In genomic region chr6:163904161-163904560, GRCh38 we compare ENCODE assay signal across 30 cellular contexts.
"Had no signal": no experiment of that assay in that cellular context is flagged by ENCODE, and none has a peak within 500 bp of the region (broad histone marks: within the 10 kb centered on the region; RNA-seq: fewer than 3 reads in every experiment).

No MANE protein-coding gene starts in this region.

- ATAC-seq: effector memory CD8-positive, alpha-beta T cell; gastroesophageal sphincter; left cardiac atrium; naive thymus-derived CD4-positive, alpha-beta T cell; right cardiac atrium; stimulated activated memory B cell treated with anti-CD40 and anti-IgM and Interleukin-4, amounts not matched to agents 10 μg/mL and 1 μg/mL and 100 μg/mL, for 72 hours; stimulated activated naive CD8-positive, alpha-beta T cell treated with anti-CD3 and anti-CD28 coated beads, Interleukin-15, amount 100 ng/mL, for 72 hours had no signal

- H3K4me2 ChIP-seq: hepatocyte had no signal

- H3K9me3 ChIP-seq: gastroesophageal sphincter, thyroid gland, upper lobe of left lung, vagina had no signal

- H3K4me1 ChIP-seq: gastroesophageal sphincter, thyroid gland, upper lobe of left lung, vagina had no signal

- DNase-seq: activated CD4-positive, alpha-beta memory T cell treated with anti-CD3 and anti-CD28 coated beads for 36 hours; activated CD4-positive, alpha-beta T cell treated with anti-CD3 and anti-CD28 coated beads, Interleukin-2, amount 10 ng/mL, durations not matched to agents 24 days and 14 days; activated CD4-positive, CD25-positive, alpha-beta regulatory T cell treated with anti-CD3 and anti-CD28 coated beads, Interleukin-2, amount 50 U/mL, for 72 hours; activated CD8-positive, alpha-beta memory T cell treated with anti-CD3 and anti-CD28 coated beads, Interleukin-2, amount 50 U/mL, for 48 hours; activated gamma-delta T cell; activated naive CD4-positive, alpha-beta T cell treated with anti-CD3 and anti-CD28 coated beads, Interleukin-2, amount 10 ng/mL, durations not matched to agents 7 days and 5 days; activated naive CD8-positive, alpha-beta T cell treated with anti-CD3 and anti-CD28 coated beads, Interleukin-2, amount 10 ng/mL, durations not matched to agents 7 days and 5 days; activated T-cell treated with anti-CD3 and anti-CD28 coated beads, Interleukin-2, amount 50 U/mL, for 24 hours; amniotic stem cell; cerebellar nuclear complex; effector memory CD8-positive, alpha-beta T cell; islet precursor cell; left cardiac atrium; mammary epithelial cell; naive thymus-derived CD4-positive, alpha-beta T cell; posterior cingulate gyrus; right cardiac atrium; small intestine; stimulated activated CD4-positive, alpha-beta T cell treated with anti-CD3 and anti-CD28 coated beads, Interleukin-1b, Interleukin-23, amount 100 ng/mL, for 48 hours; stimulated activated CD4-positive, alpha-beta T cell treated with anti-CD3 and anti-CD28 coated beads, Interleukin-4, amount 100 ng/mL, for 4 hours; stimulated activated CD8-positive, alpha-beta memory T cell treated with anti-CD3 and anti-CD28 coated beads, Interleukin-4, amount 100 ng/mL, for 48 hours; stimulated activated naive CD8-positive, alpha-beta T cell treated with anti-CD3 and anti-CD28 coated beads, Interleukin-15, amount 100 ng/mL, for 72 hours; T-helper 2 cell; thyroid gland; upper lobe of left lung had no signal

- H3K27ac ChIP-seq: coronary artery, gastroesophageal sphincter, hepatocyte, thyroid gland, upper lobe of left lung, vagina had no signal

- H3K4me3 ChIP-seq: coronary artery, gastroesophageal sphincter, hepatocyte, thyroid gland, upper lobe of left lung, vagina had no signal

- H3K36me3 ChIP-seq: gastroesophageal sphincter, thyroid gland, upper lobe of left lung, vagina had no signal

- H3K27me3 ChIP-seq: hepatocyte, thyroid gland, upper lobe of left lung, vagina had no signal
